ENCODE assay signal across 2 cellular contexts in the genomic region with DNA sequence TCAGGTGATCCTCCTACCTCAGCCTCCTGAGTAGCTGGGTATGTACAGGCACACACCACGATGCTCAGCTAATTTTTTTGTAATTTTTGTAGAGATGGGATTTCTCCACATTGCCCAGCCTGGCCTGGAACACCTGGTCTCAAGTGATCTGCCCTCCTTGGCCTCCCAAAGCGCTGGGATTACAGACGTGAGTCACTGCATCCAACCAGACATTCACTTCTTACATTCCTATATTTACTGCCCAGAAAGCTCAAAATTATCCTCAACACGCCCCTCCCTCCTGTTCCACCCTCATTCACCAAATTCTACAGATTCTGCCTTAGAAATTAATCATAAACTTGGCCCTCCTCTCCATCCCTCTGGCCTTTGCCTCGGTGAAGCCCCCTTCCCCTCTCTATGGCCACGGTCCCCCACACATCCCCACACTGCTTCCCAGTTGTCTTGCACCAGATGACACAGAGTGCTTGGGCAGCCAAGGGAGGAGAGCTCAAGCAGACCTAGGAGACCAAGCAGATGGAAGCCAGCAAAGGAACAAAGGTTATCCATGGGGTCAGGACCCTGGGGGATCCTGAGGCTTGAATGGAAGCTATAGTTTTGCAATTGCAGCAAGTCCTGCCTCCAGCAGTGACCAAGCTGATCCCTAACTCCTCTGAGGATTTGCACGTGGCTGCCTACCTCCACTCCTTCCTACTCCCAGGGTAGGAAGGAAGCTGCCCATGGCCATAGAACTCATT.
TF ChIP-seq lines count a peak whose summit lies in the region.

No MANE protein-coding gene starts in this region.

TF ChIP-seq in SK-N-SH, 30 proteins besides CTCF, POLR2A, EP300 and RAD21 (continued from another document):
- TF ChIP-seq FOSL2 (IDR thresholded peaks at IDR 0.05; ENCODE audit: borderline replicate concordance, low read depth): no peak
- no peak for TF ChIP-seq GATA2 (CRISPR knock-in tag; IDR thresholded peaks at IDR 0.05)
- TF ChIP-seq CHD2 (IDR thresholded peaks at IDR 0.05; ENCODE audit: low read length, partially characterized antibody): no peak
- no peak for TF ChIP-seq RFX5 (IDR thresholded peaks at IDR 0.05; ENCODE audit: low read length)
- TF ChIP-seq, protein P1, sequence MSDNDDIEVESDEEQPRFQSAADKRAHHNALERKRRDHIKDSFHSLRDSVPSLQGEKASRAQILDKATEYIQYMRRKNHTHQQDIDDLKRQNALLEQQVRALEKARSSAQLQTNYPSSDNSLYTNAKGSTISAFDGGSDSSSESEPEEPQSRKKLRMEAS (IDR thresholded peaks at IDR 0.05; ENCODE audit: low read depth): no peak
- TF ChIP-seq GABPA (IDR thresholded peaks at IDR 0.05; ENCODE audit: low read depth): no peak
- TF ChIP-seq JUND (IDR thresholded peaks at IDR 0.05): no peak
- no peak for TF ChIP-seq MXI1 (IDR thresholded peaks at IDR 0.05; ENCODE audit: low read depth, low read length)
- TF ChIP-seq RXRA (IDR thresholded peaks at IDR 0.05; ENCODE audit: borderline replicate concordance, low read depth): no peak
- TF ChIP-seq, protein P2, sequence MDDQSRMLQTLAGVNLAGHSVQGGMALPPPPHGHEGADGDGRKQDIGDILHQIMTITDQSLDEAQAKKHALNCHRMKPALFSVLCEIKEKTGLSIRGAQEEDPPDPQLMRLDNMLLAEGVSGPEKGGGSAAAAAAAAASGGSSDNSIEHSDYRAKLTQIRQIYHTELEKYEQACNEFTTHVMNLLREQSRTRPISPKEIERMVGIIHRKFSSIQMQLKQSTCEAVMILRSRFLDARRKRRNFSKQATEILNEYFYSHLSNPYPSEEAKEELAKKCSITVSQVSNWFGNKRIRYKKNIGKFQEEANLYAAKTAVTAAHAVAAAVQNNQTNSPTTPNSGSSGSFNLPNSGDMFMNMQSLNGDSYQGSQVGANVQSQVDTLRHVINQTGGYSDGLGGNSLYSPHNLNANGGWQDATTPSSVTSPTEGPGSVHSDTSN (IDR thresholded peaks at IDR 0.05): no peak
- TF ChIP-seq MEF2A (IDR thresholded peaks at IDR 0.05; ENCODE audit: borderline replicate concordance, low read depth): no peak
- no peak for TF ChIP-seq SMC3 (IDR thresholded peaks at IDR 0.05; ENCODE audit: low read depth, low read length)
- no peak for TF ChIP-seq NFIC (IDR thresholded peaks at IDR 0.05; ENCODE audit: borderline replicate concordance)
- TF ChIP-seq, protein P3, sequence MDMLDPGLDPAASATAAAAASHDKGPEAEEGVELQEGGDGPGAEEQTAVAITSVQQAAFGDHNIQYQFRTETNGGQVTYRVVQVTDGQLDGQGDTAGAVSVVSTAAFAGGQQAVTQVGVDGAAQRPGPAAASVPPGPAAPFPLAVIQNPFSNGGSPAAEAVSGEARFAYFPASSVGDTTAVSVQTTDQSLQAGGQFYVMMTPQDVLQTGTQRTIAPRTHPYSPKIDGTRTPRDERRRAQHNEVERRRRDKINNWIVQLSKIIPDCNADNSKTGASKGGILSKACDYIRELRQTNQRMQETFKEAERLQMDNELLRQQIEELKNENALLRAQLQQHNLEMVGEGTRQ (IDR thresholded peaks at IDR 0.05; ENCODE audit: borderline replicate concordance, low read depth, low read length): no peak

TF ChIP-seq in SK-N-SH treated with all-trans-retinoic acid at 6 μM for 48 hours, 23 proteins besides CTCF, POLR2A, EP300 and RAD21 (continued from another document):
- no peak for TF ChIP-seq ZNF565 (CRISPR knock-in tag; conservative IDR thresholded peaks at IDR 0.05; ENCODE audit: low read depth)
- TF ChIP-seq ZNF8 (CRISPR knock-in tag; IDR thresholded peaks at IDR 0.05): no peak
- TF ChIP-seq ZNF70 (CRISPR knock-in tag; IDR thresholded peaks at IDR 0.05): no peak
- TF ChIP-seq ARNTL (CRISPR knock-in tag; IDR thresholded peaks at IDR 0.05; ENCODE audit: borderline replicate concordance, low read depth): no peak
- no peak for TF ChIP-seq ISL1 (CRISPR knock-in tag; IDR thresholded peaks at IDR 0.05)
- TF ChIP-seq RARB (CRISPR knock-in tag; IDR thresholded peaks at IDR 0.05): no peak
- no peak for TF ChIP-seq SNAI2 (CRISPR knock-in tag; IDR thresholded peaks at IDR 0.05)
- TF ChIP-seq, protein P4, sequence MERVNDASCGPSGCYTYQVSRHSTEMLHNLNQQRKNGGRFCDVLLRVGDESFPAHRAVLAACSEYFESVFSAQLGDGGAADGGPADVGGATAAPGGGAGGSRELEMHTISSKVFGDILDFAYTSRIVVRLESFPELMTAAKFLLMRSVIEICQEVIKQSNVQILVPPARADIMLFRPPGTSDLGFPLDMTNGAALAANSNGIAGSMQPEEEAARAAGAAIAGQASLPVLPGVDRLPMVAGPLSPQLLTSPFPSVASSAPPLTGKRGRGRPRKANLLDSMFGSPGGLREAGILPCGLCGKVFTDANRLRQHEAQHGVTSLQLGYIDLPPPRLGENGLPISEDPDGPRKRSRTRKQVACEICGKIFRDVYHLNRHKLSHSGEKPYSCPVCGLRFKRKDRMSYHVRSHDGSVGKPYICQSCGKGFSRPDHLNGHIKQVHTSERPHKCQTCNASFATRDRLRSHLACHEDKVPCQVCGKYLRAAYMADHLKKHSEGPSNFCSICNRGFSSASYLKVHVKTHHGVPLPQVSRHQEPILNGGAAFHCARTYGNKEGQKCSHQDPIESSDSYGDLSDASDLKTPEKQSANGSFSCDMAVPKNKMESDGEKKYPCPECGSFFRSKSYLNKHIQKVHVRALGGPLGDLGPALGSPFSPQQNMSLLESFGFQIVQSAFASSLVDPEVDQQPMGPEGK (CRISPR knock-in tag; IDR thresholded peaks at IDR 0.05; ENCODE audit: borderline replicate concordance): no peak
- no peak for TF ChIP-seq TCF4 (CRISPR knock-in tag; IDR thresholded peaks at IDR 0.05; ENCODE audit: borderline replicate concordance)
- no peak for TF ChIP-seq GLIS3 (CRISPR knock-in tag; IDR thresholded peaks at IDR 0.05)
- no peak for TF ChIP-seq ZFP3 (CRISPR knock-in tag; IDR thresholded peaks at IDR 0.05)
- TF ChIP-seq, protein P5, sequence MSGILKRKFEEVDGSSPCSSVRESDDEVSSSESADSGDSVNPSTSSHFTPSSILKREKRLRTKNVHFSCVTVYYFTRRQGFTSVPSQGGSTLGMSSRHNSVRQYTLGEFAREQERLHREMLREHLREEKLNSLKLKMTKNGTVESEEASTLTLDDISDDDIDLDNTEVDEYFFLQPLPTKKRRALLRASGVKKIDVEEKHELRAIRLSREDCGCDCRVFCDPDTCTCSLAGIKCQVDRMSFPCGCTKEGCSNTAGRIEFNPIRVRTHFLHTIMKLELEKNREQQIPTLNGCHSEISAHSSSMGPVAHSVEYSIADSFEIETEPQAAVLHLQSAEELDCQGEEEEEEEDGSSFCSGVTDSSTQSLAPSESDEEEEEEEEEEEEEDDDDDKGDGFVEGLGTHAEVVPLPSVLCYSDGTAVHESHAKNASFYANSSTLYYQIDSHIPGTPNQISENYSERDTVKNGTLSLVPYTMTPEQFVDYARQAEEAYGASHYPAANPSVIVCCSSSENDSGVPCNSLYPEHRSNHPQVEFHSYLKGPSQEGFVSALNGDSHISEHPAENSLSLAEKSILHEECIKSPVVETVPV (CRISPR knock-in tag; IDR thresholded peaks at IDR 0.05): no peak
- TF ChIP-seq, protein P6, sequence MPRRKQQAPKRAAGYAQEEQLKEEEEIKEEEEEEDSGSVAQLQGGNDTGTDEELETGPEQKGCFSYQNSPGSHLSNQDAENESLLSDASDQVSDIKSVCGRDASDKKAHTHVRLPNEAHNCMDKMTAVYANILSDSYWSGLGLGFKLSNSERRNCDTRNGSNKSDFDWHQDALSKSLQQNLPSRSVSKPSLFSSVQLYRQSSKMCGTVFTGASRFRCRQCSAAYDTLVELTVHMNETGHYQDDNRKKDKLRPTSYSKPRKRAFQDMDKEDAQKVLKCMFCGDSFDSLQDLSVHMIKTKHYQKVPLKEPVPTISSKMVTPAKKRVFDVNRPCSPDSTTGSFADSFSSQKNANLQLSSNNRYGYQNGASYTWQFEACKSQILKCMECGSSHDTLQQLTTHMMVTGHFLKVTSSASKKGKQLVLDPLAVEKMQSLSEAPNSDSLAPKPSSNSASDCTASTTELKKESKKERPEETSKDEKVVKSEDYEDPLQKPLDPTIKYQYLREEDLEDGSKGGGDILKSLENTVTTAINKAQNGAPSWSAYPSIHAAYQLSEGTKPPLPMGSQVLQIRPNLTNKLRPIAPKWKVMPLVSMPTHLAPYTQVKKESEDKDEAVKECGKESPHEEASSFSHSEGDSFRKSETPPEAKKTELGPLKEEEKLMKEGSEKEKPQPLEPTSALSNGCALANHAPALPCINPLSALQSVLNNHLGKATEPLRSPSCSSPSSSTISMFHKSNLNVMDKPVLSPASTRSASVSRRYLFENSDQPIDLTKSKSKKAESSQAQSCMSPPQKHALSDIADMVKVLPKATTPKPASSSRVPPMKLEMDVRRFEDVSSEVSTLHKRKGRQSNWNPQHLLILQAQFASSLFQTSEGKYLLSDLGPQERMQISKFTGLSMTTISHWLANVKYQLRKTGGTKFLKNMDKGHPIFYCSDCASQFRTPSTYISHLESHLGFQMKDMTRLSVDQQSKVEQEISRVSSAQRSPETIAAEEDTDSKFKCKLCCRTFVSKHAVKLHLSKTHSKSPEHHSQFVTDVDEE (CRISPR knock-in tag; IDR thresholded peaks at IDR 0.05): no peak
- TF ChIP-seq, protein P7, sequence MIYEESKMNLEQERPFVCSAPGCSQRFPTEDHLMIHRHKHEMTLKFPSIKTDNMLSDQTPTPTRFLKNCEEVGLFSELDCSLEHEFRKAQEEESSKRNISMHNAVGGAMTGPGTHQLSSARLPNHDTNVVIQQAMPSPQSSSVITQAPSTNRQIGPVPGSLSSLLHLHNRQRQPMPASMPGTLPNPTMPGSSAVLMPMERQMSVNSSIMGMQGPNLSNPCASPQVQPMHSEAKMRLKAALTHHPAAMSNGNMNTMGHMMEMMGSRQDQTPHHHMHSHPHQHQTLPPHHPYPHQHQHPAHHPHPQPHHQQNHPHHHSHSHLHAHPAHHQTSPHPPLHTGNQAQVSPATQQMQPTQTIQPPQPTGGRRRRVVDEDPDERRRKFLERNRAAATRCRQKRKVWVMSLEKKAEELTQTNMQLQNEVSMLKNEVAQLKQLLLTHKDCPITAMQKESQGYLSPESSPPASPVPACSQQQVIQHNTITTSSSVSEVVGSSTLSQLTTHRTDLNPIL (CRISPR knock-in tag; IDR thresholded peaks at IDR 0.05; ENCODE audit: low read depth): no peak
- no peak for TF ChIP-seq CSDC2 (CRISPR knock-in tag; IDR thresholded peaks at IDR 0.05)
- no peak for TF ChIP-seq OSR1 (CRISPR knock-in tag; IDR thresholded peaks at IDR 0.05)
- no peak for TF ChIP-seq TOX (CRISPR knock-in tag; IDR thresholded peaks at IDR 0.05; ENCODE audit: borderline replicate concordance)
- no peak for TF ChIP-seq ZC3H10 (CRISPR knock-in tag; IDR thresholded peaks at IDR 0.05)
